In the genomic region with DNA sequence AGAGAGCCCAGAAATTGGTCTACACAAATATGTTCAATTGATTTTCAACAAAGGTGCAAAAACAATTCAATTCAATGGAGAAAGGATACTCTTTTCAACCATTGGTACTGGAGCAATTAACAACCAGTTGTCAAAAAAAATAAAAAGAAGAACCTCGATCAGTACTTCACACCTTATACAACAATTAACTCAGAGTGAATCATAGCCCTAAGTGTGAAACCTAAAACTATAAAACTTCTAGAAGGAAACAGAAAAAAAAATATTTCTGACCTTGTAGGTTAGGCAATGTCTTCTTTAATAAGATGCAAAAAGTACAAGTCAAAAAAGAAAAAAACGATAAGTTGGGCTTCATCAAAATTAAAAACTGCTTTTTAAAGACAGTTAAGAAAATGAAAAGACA, we compare ENCODE assay signal across 16 cellular contexts.
DNase-seq lines count a peak whose midpoint lies in the region; ATAC-seq and FAIRE-seq lines count a peak whose summit lies in the region.
"Had no signal": no experiment of that assay in that cellular context is flagged by ENCODE, and none has a peak within 500 bp of the region (broad histone marks: within the 10 kb centered on the region; RNA-seq: fewer than 3 reads in every experiment).

No MANE protein-coding gene starts in this region.

- ATAC-seq in effector memory CD8-positive, alpha-beta T cell (replicated peaks): peak; percentile 72
- no peak for ATAC-seq in stimulated activated effector memory CD8-positive, alpha-beta T cell treated with anti-CD3 and anti-CD28 coated beads, Interleukin-12 subunit alpha, Interleukin-12 subunit beta, amount 100 ng/mL, for 72 hours
- ATAC-seq in HG03039 (IDR thresholded peaks at IDR 0.05; ENCODE audit: unreplicated experiment): no peak
- ATAC-seq: GM12878 had no signal

- DNase-seq in NOMO-1 treated with DMSO at 0.1 percent for 48 hours (lab: John Stamatoyannopoulos, UW; ENCODE audit: unreplicated experiment): peak; percentile 3
- no peak for DNase-seq in NOMO-1 treated with dmso at 0.1 percent for 144 hours (lab: John Stamatoyannopoulos, UW; ENCODE audit: unreplicated experiment)
- DNase-seq in effector memory CD8-positive, alpha-beta T cell: no peak
- no peak for DNase-seq in stimulated activated effector memory CD8-positive, alpha-beta T cell treated with anti-CD3 and anti-CD28 coated beads, Interleukin-12 subunit alpha, Interleukin-12 subunit beta, amount 100 ng/mL, for 72 hours (ENCODE audit: low spot score in 2 of 2)
- no peak for DNase-seq in C1 segment of cervical spinal cord (lab: John Stamatoyannopoulos, UW)
- DNase-seq: AML-193; Calu3; CD4-positive, CD25-positive, alpha-beta regulatory T cell; DMS 273 treated with DMSO at 0.1 percent for 48 hours; GM23248; H7 had no signal

- peak overlapping the region in 1 of 2 donors; percentile 67 for H3K4me3 Mint-ChIP-seq in effector memory CD8-positive, alpha-beta T cell
- peak overlapping the region; percentile 32 for H3K4me3 Mint-ChIP-seq in stimulated activated effector memory CD8-positive, alpha-beta T cell treated with anti-CD3 and anti-CD28 coated beads, Interleukin-12 subunit alpha, Interleukin-12 subunit beta, amount 100 ng/mL, for 72 hours
- H3K4me3 Mint-ChIP-seq: CD4-positive, CD25-positive, alpha-beta regulatory T cell; IgD-negative memory B cell had no signal

- no peaks in the 10 kb centered on the region for H3K9me3 Mint-ChIP-seq in effector memory CD8-positive, alpha-beta T cell
- H3K9me3 Mint-ChIP-seq in stimulated activated effector memory CD8-positive, alpha-beta T cell treated with anti-CD3 and anti-CD28 coated beads, Interleukin-12 subunit alpha, Interleukin-12 subunit beta, amount 100 ng/mL, for 72 hours: no peaks in the 10 kb centered on the region
- H3K9me3 Mint-ChIP-seq: IgD-negative memory B cell had no signal

- H3K36me3 Mint-ChIP-seq in effector memory CD8-positive, alpha-beta T cell (ENCODE audit: insufficient read depth): peaks cover 10% of the 10 kb centered on the region
- H3K36me3 Mint-ChIP-seq in stimulated activated effector memory CD8-positive, alpha-beta T cell treated with anti-CD3 and anti-CD28 coated beads, Interleukin-12 subunit alpha, Interleukin-12 subunit beta, amount 100 ng/mL, for 72 hours: peaks cover 63% of the 10 kb centered on the region

- peak; percentile 51 for FAIRE-seq in G401.6 (lab: Jason Lieb, UNC)
- FAIRE-seq: GM12878, GM18507 had no signal

- peaks cover 25 to 26% of the 10 kb centered on the region in 2 donors for H3K4me1 Mint-ChIP-seq in effector memory CD8-positive, alpha-beta T cell (ENCODE audit: low read depth in 2 of 2)
- peaks cover 48% of the 10 kb centered on the region for H3K4me1 Mint-ChIP-seq in stimulated activated effector memory CD8-positive, alpha-beta T cell treated with anti-CD3 and anti-CD28 coated beads, Interleukin-12 subunit alpha, Interleukin-12 subunit beta, amount 100 ng/mL, for 72 hours

- no peaks in the 10 kb centered on the region for H3K27me3 Mint-ChIP-seq in effector memory CD8-positive, alpha-beta T cell
- H3K27me3 Mint-ChIP-seq: CD4-positive, CD25-positive, alpha-beta regulatory T cell; IgD-negative memory B cell had no signal

- peak overlapping the region; percentile 54 to 91 for H3K27ac Mint-ChIP-seq in effector memory CD8-positive, alpha-beta T cell
- peak overlapping the region; percentile 76 for H3K27ac Mint-ChIP-seq in stimulated activated effector memory CD8-positive, alpha-beta T cell treated with anti-CD3 and anti-CD28 coated beads, Interleukin-12 subunit alpha, Interleukin-12 subunit beta, amount 100 ng/mL, for 72 hours
